15 cellular contexts compared by ENCODE assay signal in the genomic region with DNA sequence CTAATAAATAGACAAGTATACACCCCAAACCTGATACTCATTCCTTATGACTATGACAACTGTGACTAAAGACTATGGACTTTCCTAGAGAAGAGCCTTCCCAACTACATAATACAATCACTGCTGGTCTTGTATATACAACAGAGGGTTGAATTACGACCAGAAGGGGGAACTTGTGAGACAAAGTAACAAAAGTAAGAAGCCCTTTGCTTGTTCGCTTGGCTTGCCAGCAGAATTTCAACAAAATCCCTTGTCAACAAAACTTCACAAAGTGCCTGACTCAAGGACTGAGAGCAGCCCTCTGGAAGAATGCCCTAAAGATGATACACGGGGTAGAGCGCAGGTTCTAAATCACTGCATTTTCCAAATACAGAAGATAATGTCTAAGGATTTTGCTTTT.
DNase-seq lines count a peak whose midpoint lies in the region; ATAC-seq, FAIRE-seq and TF ChIP-seq lines count a peak whose summit lies in the region.
"Had no signal": no experiment of that assay in that cellular context is flagged by ENCODE, and none has a peak within 500 bp of the region (broad histone marks: within the 10 kb centered on the region; RNA-seq: fewer than 3 reads in every experiment).

No MANE protein-coding gene starts in this region.

- H3K4me1 ChIP-seq in cardiac muscle cell (ENCODE audit: low read depth) (no peaks in the 10 kb centered on the region), right cardiac atrium (ENCODE audit: control insufficient read depth, insufficient read depth, low read length) (peaks cover 3% of the 10 kb centered on the region), OCI-LY7 (ENCODE audit: insufficient read depth, low read length, poor library complexity, severe bottlenecking) (peaks cover 18% of the 10 kb centered on the region)
- H3K4me1 ChIP-seq: sigmoid colon had no signal

- H3K4me2 ChIP-seq in OCI-LY7 (ENCODE audit: low read length) = no peak overlapping the region

- H3K27ac Mint-ChIP-seq in type B pancreatic cell = no peak overlapping the region
- H3K27ac Mint-ChIP-seq: activated CD4-positive, alpha-beta T cell treated with anti-CD3 and anti-CD28 coated beads for 36 hours; CD14-positive monocyte; immature natural killer cell; stimulated activated naive CD8-positive, alpha-beta T cell treated with anti-CD3 and anti-CD28 coated beads, Interleukin-15, amount 100 ng/mL, for 72 hours had no signal

- no peaks in the 10 kb centered on the region for H3K36me3 ChIP-seq in cardiac muscle cell
- no peaks in the 10 kb centered on the region for H3K36me3 ChIP-seq in OCI-LY7 (ENCODE audit: insufficient read depth, low read length)
- H3K36me3 ChIP-seq: sigmoid colon had no signal

- H3K4me3 ChIP-seq in cardiac muscle cell (no peak overlapping the region), right cardiac atrium (ENCODE audit: low read length) (no peak overlapping the region), OCI-LY7 (ENCODE audit: low read depth, low read length, poor library complexity, severe bottlenecking) (no peak overlapping the region), fibroblast of the aortic adventitia (ENCODE audit: low read depth, low read length) (no peak overlapping the region)
- H3K4me3 ChIP-seq: sigmoid colon had no signal

- no peak for TF ChIP-seq POLR2A in GM12892 (IDR thresholded peaks at IDR 0.05; ENCODE audit: low read depth, low read length)

- H3K27me3 Mint-ChIP-seq in type B pancreatic cell = no peaks in the 10 kb centered on the region

- TF ChIP-seq CTCF in cardiac muscle cell (IDR thresholded peaks at IDR 0.05; ENCODE audit: low read depth, low read length) (peak; percentile 36), OCI-LY7 (conservative IDR thresholded peaks at IDR 0.05; ENCODE audit: low read length) (peak; percentile 65), fibroblast of the aortic adventitia (IDR thresholded peaks at IDR 0.05; ENCODE audit: insufficient read depth, low read length) (peak; percentile 48), type B pancreatic cell (conservative IDR thresholded peaks at IDR 0.05) (peak; percentile 43), RWPE1 (conservative IDR thresholded peaks at IDR 0.05; ENCODE audit: low read depth) (no peak)

- CTCF ChIA-PET in OCI-LY7 (lab: Charles Lee; ENCODE audit: unreplicated experiment) (no interaction called here), RWPE1 (lab: Yijun Ruan, JAX) (interaction anchor here (1.4 kb wide), 1 partner anchor 41 kb away, joined by 4 read pairs; no protein-coding TSS in a partner anchor)

- H3K27ac ChIP-seq in cardiac muscle cell (no peak overlapping the region), right cardiac atrium (ENCODE audit: low read length) (no peak overlapping the region), OCI-LY7 (ENCODE audit: low read depth, low read length, poor library complexity, severe bottlenecking) (no peak overlapping the region), RWPE1 (no peak overlapping the region)
- H3K27ac ChIP-seq: sigmoid colon had no signal

- no peaks in the 10 kb centered on the region for H3K79me2 ChIP-seq in OCI-LY7 (ENCODE audit: insufficient read depth, low read depth, low read length)

- POLR2A ChIA-PET in OCI-LY7 (lab: Charles Lee) (no interaction called here), RWPE1 (lab: Yijun Ruan, JAX; ENCODE audit: low non-redundant PET) (no interaction called here)

- no peaks in the 10 kb centered on the region for H3K36me3 Mint-ChIP-seq in type B pancreatic cell
- H3K36me3 Mint-ChIP-seq: CD14-positive monocyte, immature natural killer cell had no signal

- no TSS peak for BruUV-seq in OCI-LY7 (replicated peaks; lab: Mats Ljungman, UMichigan)

- H3K9me3 Mint-ChIP-seq in type B pancreatic cell = no peaks in the 10 kb centered on the region
- H3K9me3 Mint-ChIP-seq: immature natural killer cell; stimulated activated naive CD8-positive, alpha-beta T cell treated with anti-CD3 and anti-CD28 coated beads, Interleukin-15, amount 100 ng/mL, for 72 hours had no signal

- H3K4me1 Mint-ChIP-seq in type B pancreatic cell (ENCODE audit: unreplicated experiment) = no peaks in the 10 kb centered on the region
- H3K4me1 Mint-ChIP-seq: activated CD4-positive, alpha-beta T cell treated with anti-CD3 and anti-CD28 coated beads for 36 hours; CD14-positive monocyte; immature natural killer cell; stimulated activated naive CD8-positive, alpha-beta T cell treated with anti-CD3 and anti-CD28 coated beads, Interleukin-15, amount 100 ng/mL, for 72 hours had no signal

- DNase-seq in cardiac muscle cell (ENCODE audit: low read depth in 1 of 2, low spot score in 1 of 2) (peak; percentile 31 to 50), right cardiac atrium (no peak), OCI-LY7 (ENCODE audit: low spot score) (peak; percentile 57), fibroblast of the aortic adventitia (ENCODE audit: low read depth) (peak; percentile 74), type B pancreatic cell (ENCODE audit: extremely low spot score, unreplicated experiment) (no peak), GM12892 (ENCODE audit: insufficient read length) (no peak), RWPE1 (ENCODE audit: low spot score) (no peak)
- DNase-seq: activated CD4-positive, alpha-beta T cell treated with anti-CD3 and anti-CD28 coated beads for 36 hours; central memory CD4-positive, alpha-beta T cell; immature natural killer cell; NCI-H345; sigmoid colon; stimulated activated naive CD8-positive, alpha-beta T cell treated with anti-CD3 and anti-CD28 coated beads, Interleukin-15, amount 100 ng/mL, for 72 hours had no signal

- H3K27me3 ChIP-seq in cardiac muscle cell = no peaks in the 10 kb centered on the region
- no peaks in the 10 kb centered on the region for H3K27me3 ChIP-seq in right cardiac atrium (ENCODE audit: control insufficient read depth, insufficient read depth)
- H3K27me3 ChIP-seq: sigmoid colon had no signal

- FAIRE-seq in GM12892 (lab: Jason Lieb, UNC) = no peak

- intact Hi-C loops in right cardiac atrium (cut with DNase I) = no loop called here
- intact Hi-C loops in OCI-LY7 (cut with micrococcal nuclease; ENCODE audit: unreplicated experiment) = no loop called here

- no peak for ATAC-seq in right cardiac atrium
- ATAC-seq in GM21529 (IDR thresholded peaks at IDR 0.05; ENCODE audit: unreplicated experiment) = no peak
- ATAC-seq: activated CD4-positive, alpha-beta T cell treated with anti-CD3 and anti-CD28 coated beads for 36 hours; stimulated activated naive CD8-positive, alpha-beta T cell treated with anti-CD3 and anti-CD28 coated beads, Interleukin-15, amount 100 ng/mL, for 72 hours had no signal

- H2AFZ ChIP-seq in OCI-LY7 (ENCODE audit: low read length) = no peak overlapping the region

- WGBS in right cardiac atrium = 65% methylated on average over 4 of the region's 4 CpGs

- H3K9me2 ChIP-seq in OCI-LY7 (ENCODE audit: insufficient read depth, low read length) = no peaks in the 10 kb centered on the region

- no peak overlapping the region for H3K4me3 Mint-ChIP-seq in type B pancreatic cell
- H3K4me3 Mint-ChIP-seq: activated CD4-positive, alpha-beta T cell treated with anti-CD3 and anti-CD28 coated beads for 36 hours; CD14-positive monocyte; immature natural killer cell; stimulated activated naive CD8-positive, alpha-beta T cell treated with anti-CD3 and anti-CD28 coated beads, Interleukin-15, amount 100 ng/mL, for 72 hours had no signal

- H4K20me1 ChIP-seq in OCI-LY7 (ENCODE audit: insufficient read depth, low read length) = no peaks in the 10 kb centered on the region

- no peaks in the 10 kb centered on the region for H3K9me3 ChIP-seq in cardiac muscle cell (ENCODE audit: low read depth)
- no peaks in the 10 kb centered on the region for H3K9me3 ChIP-seq in right cardiac atrium (ENCODE audit: control insufficient read depth, low read length)
- H3K9me3 ChIP-seq in OCI-LY7 (ENCODE audit: low read length) = no peaks in the 10 kb centered on the region
- H3K9me3 ChIP-seq: sigmoid colon had no signal

Comparison
In these comparisons a context has a peak if more than half of its experiments do, and no peak if none do; other contexts are left out.
1. DNase-seq: peak in cardiac muscle cell (2 of 2), OCI-LY7 (single experiment) and fibroblast of the aortic adventitia (single experiment); none in right cardiac atrium (0 of 3), type B pancreatic cell (single experiment), GM12892 (single experiment) and RWPE1 (single experiment).